In the genomic region with DNA sequence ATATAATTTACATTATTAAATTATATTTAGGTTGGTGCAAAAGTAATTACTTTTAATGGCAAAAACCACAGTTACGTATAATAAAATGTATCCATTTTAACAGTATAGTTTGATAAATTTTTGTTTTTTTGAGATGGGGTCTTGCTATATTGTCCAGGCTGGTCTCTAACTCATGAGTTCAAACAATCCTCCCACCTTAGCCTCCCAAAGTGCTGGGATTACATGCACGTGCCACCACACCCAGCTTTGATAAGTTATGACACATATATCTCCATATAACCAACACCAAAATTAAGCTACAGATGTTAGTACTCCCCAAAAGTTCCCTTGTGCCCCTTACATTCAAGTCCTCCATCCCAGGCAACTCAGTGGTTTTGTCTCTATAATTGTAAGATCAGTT, we compare ENCODE assay signal across 7 cellular contexts.
"Had no signal": no experiment of that assay in that cellular context is flagged by ENCODE, and none has a peak within 500 bp of the region (broad histone marks: within the 10 kb centered on the region; RNA-seq: fewer than 3 reads in every experiment).

No MANE protein-coding gene starts in this region.

- FAIRE-seq: G401.6, GM12878, GM12891, GM12892, GM19239 had no signal

- H3K4me3 ChIP-seq: GM12878 had no signal

- DNase-seq: GDM1, GF-D8 had no signal
